In genomic region chr6:44685213-44685612, GRCh38 we compare ENCODE assay signal across 28 cellular contexts.
"Had no signal": no experiment of that assay in that cellular context is flagged by ENCODE, and none has a peak within 500 bp of the region (broad histone marks: within the 10 kb centered on the region; RNA-seq: fewer than 3 reads in every experiment).

No MANE protein-coding gene starts in this region.

- H2AFZ ChIP-seq: parathyroid adenoma had no signal

- H3K4me1 Mint-ChIP-seq: activated CD4-positive, alpha-beta T cell treated with anti-CD3 and anti-CD28 coated beads for 36 hours; activated naive CD8-positive, alpha-beta T cell treated with anti-CD3 and anti-CD28 coated beads, Interleukin-2, amount 50 U/mL, for 24 hours; naive thymus-derived CD4-positive, alpha-beta T cell; stimulated activated naive B cell treated with anti-CD40 and anti-IgM and Interleukin-4, amounts not matched to agents 10 μg/mL and 1 μg/mL and 100 μg/mL, for 72 hours had no signal

- DNase-seq: activated CD4-positive, alpha-beta T cell treated with anti-CD3 and anti-CD28 coated beads for 36 hours; activated CD4-positive, CD25-positive, alpha-beta regulatory T cell; activated CD8-positive, alpha-beta memory T cell treated with anti-CD3 and anti-CD28 coated beads, Interleukin-2, amount 50 U/mL, for 48 hours; activated gamma-delta T cell treated with Interleukin-2 at 50 U/mL for 16 hours; activated naive CD4-positive, alpha-beta T cell treated with anti-CD3 and anti-CD28 coated beads, Interleukin-2, amount 50 U/mL, for 16 hours; activated naive CD8-positive, alpha-beta T cell treated with anti-CD3 and anti-CD28 coated beads, Interleukin-2, amount 50 U/mL, for 24 hours; activated T-cell treated with anti-CD3 and anti-CD28 coated beads, Interleukin-2, amount 50 U/mL, for 24 hours; amygdala; dermis blood vessel endothelial cell; effector CD4-positive, alpha-beta T cell; hippocampal formation; kidney; left colon; midbrain; naive thymus-derived CD4-positive, alpha-beta T cell; nucleus accumbens; psoas muscle; sigmoid colon; small intestine; stimulated activated CD4-positive, alpha-beta T cell treated with anti-CD3 and anti-CD28 coated beads, Interleukin-1b, Interleukin-23, amount 100 ng/mL, for 48 hours; stimulated activated naive B cell treated with anti-CD40 and anti-IgM and Interleukin-4, amounts not matched to agents 10 μg/mL and 1 μg/mL and 100 μg/mL, for 72 hours; stomach; T-helper 2 cell; thyroid gland had no signal

- H3K36me3 Mint-ChIP-seq: stimulated activated naive B cell treated with anti-CD40 and anti-IgM and Interleukin-4, amounts not matched to agents 10 μg/mL and 1 μg/mL and 100 μg/mL, for 72 hours had no signal

- H3K4me3 Mint-ChIP-seq: activated CD4-positive, alpha-beta T cell treated with anti-CD3 and anti-CD28 coated beads for 36 hours; activated naive CD8-positive, alpha-beta T cell treated with anti-CD3 and anti-CD28 coated beads, Interleukin-2, amount 50 U/mL, for 24 hours; activated T-cell treated with anti-CD3 and anti-CD28 coated beads, Interleukin-2, amount 50 U/mL, for 24 hours; naive thymus-derived CD4-positive, alpha-beta T cell; neural crest cell; stimulated activated naive B cell treated with anti-CD40 and anti-IgM and Interleukin-4, amounts not matched to agents 10 μg/mL and 1 μg/mL and 100 μg/mL, for 72 hours had no signal

- H3K4me3 ChIP-seq: gastroesophageal sphincter, psoas muscle, sigmoid colon, stomach, thyroid gland had no signal

- H3K27ac Mint-ChIP-seq: activated CD4-positive, alpha-beta T cell treated with anti-CD3 and anti-CD28 coated beads for 36 hours; activated naive CD8-positive, alpha-beta T cell treated with anti-CD3 and anti-CD28 coated beads, Interleukin-2, amount 50 U/mL, for 24 hours; activated T-cell treated with anti-CD3 and anti-CD28 coated beads, Interleukin-2, amount 50 U/mL, for 24 hours; naive thymus-derived CD4-positive, alpha-beta T cell; stimulated activated naive B cell treated with anti-CD40 and anti-IgM and Interleukin-4, amounts not matched to agents 10 μg/mL and 1 μg/mL and 100 μg/mL, for 72 hours had no signal

- H3K9me3 ChIP-seq: thyroid gland had no signal

- H3K27me3 Mint-ChIP-seq: activated naive CD8-positive, alpha-beta T cell treated with anti-CD3 and anti-CD28 coated beads, Interleukin-2, amount 50 U/mL, for 24 hours; activated T-cell treated with anti-CD3 and anti-CD28 coated beads, Interleukin-2, amount 50 U/mL, for 24 hours had no signal

- H3K9ac ChIP-seq: parathyroid adenoma had no signal

- FAIRE-seq: colon, kidney, small intestine had no signal

- H3K79me2 ChIP-seq: parathyroid adenoma had no signal

- H3K36me3 ChIP-seq: gastroesophageal sphincter, sigmoid colon, stomach, thyroid gland had no signal

- H3K4me1 ChIP-seq: gastroesophageal sphincter, parathyroid adenoma, psoas muscle, sigmoid colon, stomach, thyroid gland had no signal

- H3K27me3 ChIP-seq: gastroesophageal sphincter, sigmoid colon, stomach, thyroid gland had no signal

- H3K27ac ChIP-seq: gastroesophageal sphincter, parathyroid adenoma, psoas muscle, sigmoid colon, stomach, thyroid gland had no signal
